ENCODE assay signal across 17 cellular contexts in genomic region chr4:89746377-89746776, GRCh38.
A peak's percentile ranks its signal among the peaks of the same experiment; 100 is the strongest.
DNase-seq lines count a peak whose midpoint lies in the region; ATAC-seq, FAIRE-seq and TF ChIP-seq lines count a peak whose summit lies in the region.
"Had no signal": no experiment of that assay in that cellular context is flagged by ENCODE, and none has a peak within 500 bp of the region (broad histone marks: within the 10 kb centered on the region; RNA-seq: fewer than 3 reads in every experiment).

No MANE protein-coding gene starts in this region.

- no peak overlapping the region for H3K9ac ChIP-seq in mammary epithelial cell (ENCODE audit: insufficient read depth, low read length)
- no peak overlapping the region for H3K9ac ChIP-seq in HepG2 (ENCODE audit: insufficient read depth, low read depth, low read length)
- H3K9ac ChIP-seq: BLaER1 treated with 17β-estradiol and CSF1 and Interleukin-3, amounts not matched to agents 10 nM and 100 nM had no signal

- H3K4me1 ChIP-seq in mammary epithelial cell (ENCODE audit: insufficient read depth, low read length) (no peaks in the 10 kb centered on the region), HepG2 (ENCODE audit: insufficient read depth, low read length) (no peaks in the 10 kb centered on the region), right lobe of liver (no peaks in the 10 kb centered on the region)
- H3K4me1 ChIP-seq: BLaER1 treated with 17β-estradiol and CSF1 and Interleukin-3, amounts not matched to agents 10 nM and 100 nM; HAP-1 had no signal

- no peaks in the 10 kb centered on the region for H3K9me3 Mint-ChIP-seq in MCF 10A (ENCODE audit: unreplicated experiment)
- H3K9me3 Mint-ChIP-seq: CD8-positive, alpha-beta T cell had no signal

- FAIRE-seq in HepG2 (lab: Jason Lieb, UNC) = no peak
- FAIRE-seq in endometrium (lab: Jason Lieb, UNC) = peak; percentile 84
- FAIRE-seq: GM12878, GM19239 had no signal

- in situ Hi-C loops in mammary epithelial cell (cut with MboI; ENCODE audit: low sequenced_read_pairs in 2 of 2) (no loop called here), HepG2 (cut with HindIII; ENCODE audit: extremely low pct_ligation_motif_present, low pct_unique_long_range_greater_than_20kb) (no loop called here)

- H4K20me1 ChIP-seq in mammary epithelial cell (ENCODE audit: insufficient read depth, low read length) (no peaks in the 10 kb centered on the region), HepG2 (ENCODE audit: insufficient read depth, low read length) (no peaks in the 10 kb centered on the region)

- TF ChIP-seq RAD21 in HepG2 (CRISPR knock-in tag; IDR thresholded peaks at IDR 0.05) = no peak

- no TSS peak for BruUV-seq in MCF 10A (replicated peaks; lab: Mats Ljungman, UMichigan)
- BruUV-seq in mammary epithelial cell (replicated peaks; lab: Mats Ljungman, UMichigan) = no TSS peak
- no TSS peak for BruUV-seq in HepG2 (replicated peaks; lab: Mats Ljungman, UMichigan)

- no peaks in the 10 kb centered on the region for H3K27me3 Mint-ChIP-seq in MCF 10A (ENCODE audit: insufficient read depth, unreplicated experiment)
- H3K27me3 Mint-ChIP-seq: B cell had no signal

- H3K27ac ChIP-seq in mammary epithelial cell (ENCODE audit: insufficient read depth, low read depth, low read length) (no peak overlapping the region), HepG2 (ENCODE audit: extremely low read length, insufficient read depth, low read length) (no peak overlapping the region), right lobe of liver (no peak overlapping the region)
- H3K27ac ChIP-seq: 22Rv1; BLaER1 treated with 17β-estradiol and CSF1 and Interleukin-3, amounts not matched to agents 10 nM and 100 nM had no signal

- peaks cover 6% of the 10 kb centered on the region for H3K4me1 Mint-ChIP-seq in MCF 10A (ENCODE audit: insufficient read depth, unreplicated experiment)
- H3K4me1 Mint-ChIP-seq: B cell had no signal

- H3K9me3 ChIP-seq in mammary epithelial cell (replicated peaks; ENCODE audit: insufficient read depth, low read length) = no peaks in the 10 kb centered on the region
- no peaks in the 10 kb centered on the region for H3K9me3 ChIP-seq in HepG2 (ENCODE audit: low read length)
- no peaks in the 10 kb centered on the region for H3K9me3 ChIP-seq in right lobe of liver
- H3K9me3 ChIP-seq: BLaER1 treated with 17β-estradiol and CSF1 and Interleukin-3, amounts not matched to agents 10 nM and 100 nM; HAP-1 had no signal

- H3K79me2 ChIP-seq in mammary epithelial cell (ENCODE audit: insufficient read depth, low read length) (no peaks in the 10 kb centered on the region), HepG2 (ENCODE audit: insufficient read depth, low read length) (no peaks in the 10 kb centered on the region)

- TF ChIP-seq CTCF in MCF 10A (IDR thresholded peaks at IDR 0.05; ENCODE audit: unreplicated experiment) = no peak
- no peak for TF ChIP-seq CTCF in mammary epithelial cell (conservative IDR thresholded peaks at IDR 0.05 in 1 of 2, IDR thresholded peaks at IDR 0.05 in 1 of 2; ENCODE audit: extremely low read depth in 1 of 2, insufficient read depth in 1 of 2, low read depth in 1 of 2, low read length in 2 of 2)
- no peak for TF ChIP-seq CTCF in HepG2 (CRISPR knock-in tag; IDR thresholded peaks at IDR 0.05)
- TF ChIP-seq CTCF in right lobe of liver (IDR thresholded peaks at IDR 0.05) = no peak

- DNase-seq in MCF 10A (ENCODE audit: unreplicated experiment) (no peak), mammary epithelial cell (no peak), HepG2 (ENCODE audit: low spot score) (no peak), right lobe of liver (no peak), A172 (ENCODE audit: low spot score) (no peak)
- no peak for DNase-seq in stimulated activated CD4-positive, alpha-beta T cell treated with anti-CD3 and anti-CD28 coated beads, Interleukin-4, amount 100 ng/mL, for 4 hours
- DNase-seq: Calu3; CD8-positive, alpha-beta T cell; DMS79 treated with DMSO at 0.1 percent for 48 hours had no signal

- TF ChIP-seq EP300 in HepG2 (IDR thresholded peaks at IDR 0.05; ENCODE audit: low read depth in 2 of 2, low read length in 2 of 2) (no peak), HepG2 (CRISPR knock-in tag; IDR thresholded peaks at IDR 0.05; ENCODE audit: borderline replicate concordance) (no peak)

- TF ChIP-seq POLR2A in HepG2 (IDR thresholded peaks at IDR 0.05; ENCODE audit: insufficient read depth in 1 of 2, low read depth in 2 of 2, low read length in 2 of 2) (no peak), right lobe of liver (IDR thresholded peaks at IDR 0.05) (no peak)

- H3K27ac Mint-ChIP-seq in MCF 10A (ENCODE audit: low read depth, unreplicated experiment) = peak overlapping the region; percentile 73
- H3K27ac Mint-ChIP-seq: B cell; CD8-positive, alpha-beta T cell had no signal

- dilution Hi-C loops in mammary epithelial cell (cut with HindIII; ENCODE audit: low sequenced_read_pairs) = no loop called here

- H3K27me3 ChIP-seq in mammary epithelial cell (ENCODE audit: insufficient read depth, low read length) (no peaks in the 10 kb centered on the region), HepG2 (ENCODE audit: control insufficient read depth in 1 of 2, insufficient read depth in 2 of 2, low read length in 2 of 2) (no peaks in the 10 kb centered on the region), right lobe of liver (no peaks in the 10 kb centered on the region)
- H3K27me3 ChIP-seq: BLaER1 treated with 17β-estradiol and CSF1 and Interleukin-3, amounts not matched to agents 10 nM and 100 nM had no signal

- H3K4me3 ChIP-seq in mammary epithelial cell (replicated peaks in 1 of 3; ENCODE audit: insufficient read depth in 1 of 3, low read depth in 2 of 3, low read length in 3 of 3) = no peak overlapping the region
- H3K4me3 ChIP-seq in HepG2 (replicated peaks in 1 of 3; ENCODE audit: insufficient read depth in 1 of 3, low read depth in 2 of 3, low read length in 3 of 3) = no peak overlapping the region
- H3K4me3 ChIP-seq in right lobe of liver = no peak overlapping the region
- H3K4me3 ChIP-seq: BLaER1 treated with 17β-estradiol and CSF1 and Interleukin-3, amounts not matched to agents 10 nM and 100 nM; GM12878; HAP-1 had no signal

- H2AFZ ChIP-seq in mammary epithelial cell (ENCODE audit: low read depth, low read length) (no peak overlapping the region), HepG2 (ENCODE audit: low read length) (no peak overlapping the region)

- 90% methylated on average over 1 of the region's 1 CpG for WGBS in mammary epithelial cell (ENCODE audit: low coverage, missing lambda C conversion rate)
- WGBS in HepG2 (ENCODE audit: low lambda C conversion rate) = 0% methylated on average over 1 of the region's 1 CpG
- WGBS in right lobe of liver (ENCODE audit: insufficient coverage, low coverage, low lambda C conversion rate, missing lambda C conversion rate) = 50% methylated on average over 1 of the region's 1 CpG

- ATAC-seq in HepG2 (no peak), right lobe of liver (no peak), HG02610 (IDR thresholded peaks at IDR 0.05; ENCODE audit: unreplicated experiment) (no peak)
- ATAC-seq: CD8-positive, alpha-beta T cell; GM12878 had no signal

- H3K36me3 Mint-ChIP-seq in MCF 10A (ENCODE audit: insufficient read depth, unreplicated experiment) = peaks cover 9% of the 10 kb centered on the region
- H3K36me3 Mint-ChIP-seq: CD8-positive, alpha-beta T cell had no signal

- H3K36me3 ChIP-seq in mammary epithelial cell (ENCODE audit: insufficient read depth, low read length) (peaks cover 4% of the 10 kb centered on the region), HepG2 (replicated peaks in 1 of 2; ENCODE audit: control insufficient read depth in 1 of 2, insufficient read depth in 2 of 2, low read length in 2 of 2) (no peaks in the 10 kb centered on the region), right lobe of liver (no peaks in the 10 kb centered on the region)
- H3K36me3 ChIP-seq: HAP-1 had no signal

- no peak overlapping the region for H3K4me2 ChIP-seq in mammary epithelial cell (ENCODE audit: insufficient read depth, low read depth, low read length)
- no peak overlapping the region for H3K4me2 ChIP-seq in HepG2 (ENCODE audit: low read depth, low read length)
- H3K4me2 ChIP-seq: BLaER1 treated with 17β-estradiol and CSF1 and Interleukin-3, amounts not matched to agents 10 nM and 100 nM had no signal

- CTCF ChIA-PET in MCF 10A (lab: Yijun Ruan, JAX) = no interaction called here
- CTCF ChIA-PET in mammary epithelial cell (lab: Charles Lee; ENCODE audit: low non-redundant PET) = no interaction called here
- CTCF ChIA-PET in HepG2 (lab: Yijun Ruan, JAX; ENCODE audit: low intra/inter-chr PET ratio, low total read pairs) = no interaction called here

- POLR2A ChIA-PET in MCF 10A (lab: Yijun Ruan, JAX) = interaction anchor here (2.6 kb wide), 1 partner anchor 9 kb away, joined by 8 read pairs; no protein-coding TSS in a partner anchor
- POLR2A ChIA-PET in HepG2 (lab: Yijun Ruan, JAX) = no interaction called here

- intact Hi-C loops in MCF 10A (cut with micrococcal nuclease) = no loop called here
- intact Hi-C loops in mammary epithelial cell (cut with micrococcal nuclease) = no loop called here
- intact Hi-C loops in HepG2 (cut with micrococcal nuclease; ENCODE audit: unreplicated experiment) = no loop called here
- intact Hi-C loops in right lobe of liver (cut with DNase I) = no loop called here

- no peak overlapping the region for H3K4me3 Mint-ChIP-seq in MCF 10A (ENCODE audit: unreplicated experiment)
- H3K4me3 Mint-ChIP-seq: B cell; CD8-positive, alpha-beta T cell had no signal

TF ChIP-seq in HepG2, 621 proteins besides CTCF, POLR2A, EP300 and RAD21:
- TF ChIP-seq MAFF (IDR thresholded peaks at IDR 0.05; ENCODE audit: low read depth, low read length) (peak; percentile 65), THYN1 (CRISPR knock-in tag; IDR thresholded peaks at IDR 0.05; ENCODE audit: borderline replicate concordance, low read depth) (no peak), MAFK (conservative IDR thresholded peaks at IDR 0.05 in 1 of 2, IDR thresholded peaks at IDR 0.05 in 1 of 2; ENCODE audit: low read length in 2 of 2) (peak; percentile 42 to 77; a peak in 3 of 4 replicates)
